ENCODE assay signal across 18 cellular contexts in genomic region chr2:69380072-69380917, GRCh38. TPM values are rescaled to one million over a fixed set of nuclear protein-coding genes. Genes with fewer than 3 reads are reported as not detected.
DNase-seq lines count a peak whose midpoint lies in the region; ATAC-seq and TF ChIP-seq lines count a peak whose summit lies in the region.
"Had no signal": no experiment of that assay in that cellular context is flagged by ENCODE, and none has a peak within 500 bp of the region (broad histone marks: within the 10 kb centered on the region; RNA-seq: fewer than 3 reads in every experiment).

No MANE protein-coding gene starts in this region.

- intact Hi-C loops in dendritic cell treated with granulocyte-macrophage colony-stimulating factor and Interleukin-4, amounts not matched to agents 40 ng/mL and 50 ng/mL, for 4 days (cut with micrococcal nuclease), result no loop called here

- peaks cover 56% of the 10 kb centered on the region for H3K4me1 Mint-ChIP-seq in activated T-cell treated with anti-CD3 and anti-CD28 coated beads, Interleukin-2, amount 50 U/mL, for 24 hours (ENCODE audit: low read depth)
- H3K4me1 Mint-ChIP-seq in dendritic cell treated with granulocyte-macrophage colony-stimulating factor and Interleukin-4, amounts not matched to agents 40 ng/mL and 50 ng/mL, for 4 days (ENCODE audit: low read depth), result peaks cover 52% of the 10 kb centered on the region
- peaks cover 42% of the 10 kb centered on the region for H3K4me1 Mint-ChIP-seq in stimulated activated memory B cell treated with anti-CD40 and anti-IgM and Interleukin-4, amounts not matched to agents 10 μg/mL and 1 μg/mL and 100 μg/mL, for 72 hours

- TF ChIP-seq EP300 in suprapubic skin (IDR thresholded peaks at IDR 0.05), result no peak

- no peak overlapping the region for H3K4me3 ChIP-seq in effector memory CD4-positive, alpha-beta T cell (ENCODE audit: insufficient read depth, low read depth, low read length, poor library complexity, severe bottlenecking)
- H3K4me3 ChIP-seq in suprapubic skin, result no peak overlapping the region
- H3K4me3 ChIP-seq: cardiac muscle cell, left ventricle myocardium inferior, stomach had no signal

- no peaks in the 10 kb centered on the region for H3K9me3 Mint-ChIP-seq in activated T-cell treated with anti-CD3 and anti-CD28 coated beads, Interleukin-2, amount 50 U/mL, for 24 hours
- no peaks in the 10 kb centered on the region for H3K9me3 Mint-ChIP-seq in dendritic cell treated with granulocyte-macrophage colony-stimulating factor and Interleukin-4, amounts not matched to agents 40 ng/mL and 50 ng/mL, for 4 days
- no peaks in the 10 kb centered on the region for H3K9me3 Mint-ChIP-seq in stimulated activated memory B cell treated with anti-CD40 and anti-IgM and Interleukin-4, amounts not matched to agents 10 μg/mL and 1 μg/mL and 100 μg/mL, for 72 hours
- H3K9me3 Mint-ChIP-seq: activated naive CD8-positive, alpha-beta T cell treated with anti-CD3 and anti-CD28 coated beads, Interleukin-2, amount 10 ng/mL, durations not matched to agents 7 days and 5 days had no signal

- no peak for TF ChIP-seq CTCF in suprapubic skin (IDR thresholded peaks at IDR 0.05)

- H3K4me3 Mint-ChIP-seq in activated T-cell treated with anti-CD3 and anti-CD28 coated beads, Interleukin-2, amount 50 U/mL, for 24 hours, result no peak overlapping the region
- H3K4me3 Mint-ChIP-seq in dendritic cell treated with granulocyte-macrophage colony-stimulating factor and Interleukin-4, amounts not matched to agents 40 ng/mL and 50 ng/mL, for 4 days, result no peak overlapping the region
- no peak overlapping the region for H3K4me3 Mint-ChIP-seq in stimulated activated memory B cell treated with anti-CD40 and anti-IgM and Interleukin-4, amounts not matched to agents 10 μg/mL and 1 μg/mL and 100 μg/mL, for 72 hours
- H3K4me3 Mint-ChIP-seq: activated naive CD8-positive, alpha-beta T cell treated with anti-CD3 and anti-CD28 coated beads, Interleukin-2, amount 10 ng/mL, durations not matched to agents 7 days and 5 days had no signal

- no peaks in the 10 kb centered on the region for H3K27me3 Mint-ChIP-seq in activated T-cell treated with anti-CD3 and anti-CD28 coated beads, Interleukin-2, amount 50 U/mL, for 24 hours
- H3K27me3 Mint-ChIP-seq in dendritic cell treated with granulocyte-macrophage colony-stimulating factor and Interleukin-4, amounts not matched to agents 40 ng/mL and 50 ng/mL, for 4 days, result no peaks in the 10 kb centered on the region
- H3K27me3 Mint-ChIP-seq in stimulated activated memory B cell treated with anti-CD40 and anti-IgM and Interleukin-4, amounts not matched to agents 10 μg/mL and 1 μg/mL and 100 μg/mL, for 72 hours, result no peaks in the 10 kb centered on the region
- H3K27me3 Mint-ChIP-seq: activated naive CD8-positive, alpha-beta T cell treated with anti-CD3 and anti-CD28 coated beads, Interleukin-2, amount 10 ng/mL, durations not matched to agents 7 days and 5 days had no signal

- peak overlapping the region; percentile 50 for H3K27ac Mint-ChIP-seq in activated T-cell treated with anti-CD3 and anti-CD28 coated beads, Interleukin-2, amount 50 U/mL, for 24 hours
- peak overlapping the region; percentile 37 for H3K27ac Mint-ChIP-seq in dendritic cell treated with granulocyte-macrophage colony-stimulating factor and Interleukin-4, amounts not matched to agents 40 ng/mL and 50 ng/mL, for 4 days
- peak overlapping the region; percentile 0 for H3K27ac Mint-ChIP-seq in stimulated activated memory B cell treated with anti-CD40 and anti-IgM and Interleukin-4, amounts not matched to agents 10 μg/mL and 1 μg/mL and 100 μg/mL, for 72 hours
- H3K27ac Mint-ChIP-seq: activated naive CD8-positive, alpha-beta T cell treated with anti-CD3 and anti-CD28 coated beads, Interleukin-2, amount 10 ng/mL, durations not matched to agents 7 days and 5 days had no signal

- DNase-seq in activated T-cell treated with anti-CD3 and anti-CD28 coated beads, Interleukin-2, amount 50 U/mL, for 24 hours, result no peak
- DNase-seq in activated T-cell treated with anti-CD3 and anti-CD28 coated beads, Interleukin-2, amount 50 U/mL, for 48 hours, result no peak
- peak; percentile 31 for DNase-seq in NCI-H226
- DNase-seq in NCI-H526 treated with DMSO at 0.1 percent for 48 hours (lab: John Stamatoyannopoulos, UW), result no peak
- no peak for DNase-seq in effector memory CD4-positive, alpha-beta T cell
- no peak for DNase-seq in suprapubic skin (ENCODE audit: low spot score in 2 of 2)
- DNase-seq: activated CD4-positive, alpha-beta T cell treated with anti-CD3 and anti-CD28 coated beads for 1 hour; activated naive CD8-positive, alpha-beta T cell treated with anti-CD3 and anti-CD28 coated beads, Interleukin-2, amount 10 ng/mL, durations not matched to agents 7 days and 5 days; activated T-cell treated with anti-CD3 and anti-CD28 coated beads for 4 hours; GOT3; left ventricle myocardium inferior; NK-92 treated with Interleukin-12 subunit alpha and Interleukin-12 subunit beta, amount 100 ng/mL, for 24 hours; posterior cingulate gyrus; Right ventricle myocardium superior; stomach had no signal

- ATAC-seq in stimulated activated memory B cell treated with anti-CD40 and anti-IgM and Interleukin-4, amounts not matched to agents 10 μg/mL and 1 μg/mL and 100 μg/mL, for 72 hours, result no peak

- no peaks in the 10 kb centered on the region for H3K27me3 ChIP-seq in effector memory CD4-positive, alpha-beta T cell (replicated peaks; ENCODE audit: control insufficient read depth, insufficient read depth, low read length, poor library complexity, severe bottlenecking)
- no peaks in the 10 kb centered on the region for H3K27me3 ChIP-seq in suprapubic skin
- H3K27me3 ChIP-seq: cardiac muscle cell, stomach had no signal

- no peaks in the 10 kb centered on the region for H3K36me3 ChIP-seq in effector memory CD4-positive, alpha-beta T cell (ENCODE audit: control insufficient read depth, insufficient read depth, low read length)
- no peaks in the 10 kb centered on the region for H3K36me3 ChIP-seq in suprapubic skin
- H3K36me3 ChIP-seq: cardiac muscle cell, left ventricle myocardium inferior had no signal

- WGBS in suprapubic skin, result 92% methylated on average over 12 of the region's 12 CpGs

- no peak for TF ChIP-seq POLR2A in suprapubic skin (IDR thresholded peaks at IDR 0.05)

- H3K36me3 Mint-ChIP-seq in activated T-cell treated with anti-CD3 and anti-CD28 coated beads, Interleukin-2, amount 50 U/mL, for 24 hours (ENCODE audit: low read depth), result peaks cover 23% of the 10 kb centered on the region
- H3K36me3 Mint-ChIP-seq in dendritic cell treated with granulocyte-macrophage colony-stimulating factor and Interleukin-4, amounts not matched to agents 40 ng/mL and 50 ng/mL, for 4 days (ENCODE audit: low read depth), result peaks cover 16% of the 10 kb centered on the region
- peaks cover 28% of the 10 kb centered on the region for H3K36me3 Mint-ChIP-seq in stimulated activated memory B cell treated with anti-CD40 and anti-IgM and Interleukin-4, amounts not matched to agents 10 μg/mL and 1 μg/mL and 100 μg/mL, for 72 hours

- no peaks in the 10 kb centered on the region for H3K9me3 ChIP-seq in effector memory CD4-positive, alpha-beta T cell (ENCODE audit: control insufficient read depth, low read length)
- no peaks in the 10 kb centered on the region for H3K9me3 ChIP-seq in suprapubic skin
- H3K9me3 ChIP-seq: left ventricle myocardium inferior, stomach had no signal

- peaks cover 2% of the 10 kb centered on the region for H3K4me1 ChIP-seq in effector memory CD4-positive, alpha-beta T cell (ENCODE audit: control insufficient read depth, insufficient read depth, low read length, poor library complexity, severe bottlenecking)
- peaks cover 20% of the 10 kb centered on the region for H3K4me1 ChIP-seq in suprapubic skin

- H3K27ac ChIP-seq in effector memory CD4-positive, alpha-beta T cell (ENCODE audit: insufficient read depth, low read length, poor library complexity, severe bottlenecking), result no peak overlapping the region
- H3K27ac ChIP-seq in suprapubic skin, result no peak overlapping the region
- H3K27ac ChIP-seq: cardiac muscle cell, left ventricle myocardium inferior had no signal

RNA-seq across cellular contexts. Expression of gene GFPT1, which starts 6.7 kb away (rescaled TPM):
- total RNA-seq in suprapubic skin, result 10 to 100 TPM in 3 of 4 donors, 1 to 10 TPM in 1; 10.0 to 17.0 (median 12.7) TPM

RNA-seq across cellular contexts. Expression of gene NFU1, which starts 56.9 kb away (rescaled TPM):
- total RNA-seq in suprapubic skin, result 10 to 100 TPM; 18.0 to 27.8 (median 22.8) TPM

Comparison
In these comparisons a context has a peak if more than half of its experiments do, and no peak if none do; other contexts are left out.
1. H3K27ac Mint-ChIP-seq: peak in every context shown above with its lines; median percentile 50 in activated T-cell treated with anti-CD3 and anti-CD28 coated beads, Interleukin-2, amount 50 U/mL, for 24 hours; 37 in dendritic cell treated with granulocyte-macrophage colony-stimulating factor and Interleukin-4, amounts not matched to agents 40 ng/mL and 50 ng/mL, for 4 days; 0 in stimulated activated memory B cell treated with anti-CD40 and anti-IgM and Interleukin-4, amounts not matched to agents 10 μg/mL and 1 μg/mL and 100 μg/mL, for 72 hours.